Comparison of ENCODE assay signal across 8 cellular contexts in the genomic region with DNA sequence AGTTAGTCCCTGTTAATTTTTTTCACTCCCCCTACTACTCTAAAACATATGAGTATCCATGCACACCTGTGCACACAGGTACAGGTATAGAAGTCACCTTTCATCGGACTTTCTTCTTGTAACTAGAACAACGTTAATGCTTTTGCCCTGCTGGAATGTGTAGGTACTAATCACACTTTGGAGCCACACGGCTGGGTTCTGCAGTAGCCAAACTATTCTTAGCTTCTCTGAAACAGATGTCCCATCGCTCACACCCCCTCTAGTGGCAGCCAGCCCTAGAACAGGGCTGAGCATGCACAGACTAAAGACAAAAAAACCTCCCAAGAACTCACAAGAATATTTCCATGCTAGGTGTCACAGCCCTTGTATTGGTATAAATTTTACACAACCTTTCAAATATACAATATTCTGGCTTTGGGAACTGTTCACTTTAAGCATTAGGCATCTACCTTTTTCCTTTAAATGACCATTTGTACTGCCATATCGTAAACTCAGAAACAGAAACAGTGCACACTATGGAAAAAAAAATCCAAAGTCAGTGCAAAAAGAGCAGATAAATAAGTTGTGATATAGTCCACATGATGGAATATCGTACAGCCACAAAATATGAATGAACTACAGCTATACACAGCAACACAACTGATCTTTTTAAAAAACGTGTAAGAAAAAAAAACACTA.
DNase-seq lines count a peak whose midpoint lies in the region; ATAC-seq and TF ChIP-seq lines count a peak whose summit lies in the region.

No MANE protein-coding gene starts in this region.

- H3K4me3 ChIP-seq in HL-60 (replicated peaks; ENCODE audit: insufficient read depth, low read length) = no peak overlapping the region
- H3K4me3 ChIP-seq in heart left ventricle = no peak overlapping the region
- no peak overlapping the region for H3K4me3 ChIP-seq in retinal pigment epithelial cell (ENCODE audit: low read length)

- WGBS in heart left ventricle, 4 donors = 30 to 38% (median 33%) methylated on average over 7 of the region's 7 CpGs

- H3K9me3 ChIP-seq in heart left ventricle = no peaks in the 10 kb centered on the region

- H3K36me3 Mint-ChIP-seq in activated naive CD8-positive, alpha-beta T cell treated with anti-CD3 and anti-CD28 coated beads, Interleukin-2, amount 10 ng/mL, durations not matched to agents 7 days and 5 days = peaks cover 8% of the 10 kb centered on the region

- TF ChIP-seq POLR2A in heart left ventricle (IDR thresholded peaks at IDR 0.05) = no peak

- no peak overlapping the region for H3K4me3 Mint-ChIP-seq in activated naive CD8-positive, alpha-beta T cell treated with anti-CD3 and anti-CD28 coated beads, Interleukin-2, amount 10 ng/mL, durations not matched to agents 7 days and 5 days

- no peaks in the 10 kb centered on the region for H3K27me3 Mint-ChIP-seq in activated naive CD8-positive, alpha-beta T cell treated with anti-CD3 and anti-CD28 coated beads, Interleukin-2, amount 10 ng/mL, durations not matched to agents 7 days and 5 days

- H3K27me3 ChIP-seq in HL-60 (ENCODE audit: insufficient read depth, poor library complexity, severe bottlenecking) (no peaks in the 10 kb centered on the region), heart left ventricle (no peaks in the 10 kb centered on the region)

- H3K27ac ChIP-seq in HL-60 (replicated peaks) = no peak overlapping the region
- H3K27ac ChIP-seq in heart left ventricle = peak overlapping the region in 7 of 12 donors; percentile 2 to 73 (median 29)

- ATAC-seq in GM21515 (IDR thresholded peaks at IDR 0.05; ENCODE audit: unreplicated experiment) (peak; percentile 86), heart left ventricle (peak; percentile 87 to 93 (median 90))
- ATAC-seq in activated naive CD8-positive, alpha-beta T cell treated with anti-CD3 and anti-CD28 coated beads, Interleukin-2, amount 10 ng/mL, durations not matched to agents 7 days and 5 days (ENCODE audit: low read depth) = peak; percentile 84

- no peaks in the 10 kb centered on the region for H3K36me3 ChIP-seq in heart left ventricle

- no peaks in the 10 kb centered on the region for H3K9me3 Mint-ChIP-seq in activated naive CD8-positive, alpha-beta T cell treated with anti-CD3 and anti-CD28 coated beads, Interleukin-2, amount 10 ng/mL, durations not matched to agents 7 days and 5 days

- peaks cover 0 to 33% (median 6%) of the 10 kb centered on the region in 12 donors for H3K4me1 ChIP-seq in heart left ventricle

- intact Hi-C loops in heart left ventricle (cut with DNase I) = loop anchor here in 8 of 10 donors (1.0 to 10.0 kb wide), 10 partner anchors 46 to 114 kb away; partner anchors contain the start of genes RETREG1 (in 2 of the 8) and ZNF622 (in 1 of the 8)

- H3K4me1 Mint-ChIP-seq in activated naive CD8-positive, alpha-beta T cell treated with anti-CD3 and anti-CD28 coated beads, Interleukin-2, amount 10 ng/mL, durations not matched to agents 7 days and 5 days = peaks cover 16% of the 10 kb centered on the region

- no peak overlapping the region for H3K27ac Mint-ChIP-seq in activated naive CD8-positive, alpha-beta T cell treated with anti-CD3 and anti-CD28 coated beads, Interleukin-2, amount 10 ng/mL, durations not matched to agents 7 days and 5 days

- TF ChIP-seq CTCF in HL-60 (IDR thresholded peaks at IDR 0.05; ENCODE audit: insufficient read depth, low read length) = peak; percentile 71
- peak; percentile 55 to 88 (median 74) for TF ChIP-seq CTCF in heart left ventricle (IDR thresholded peaks at IDR 0.05)
- TF ChIP-seq CTCF in retinal pigment epithelial cell (conservative IDR thresholded peaks at IDR 0.05; ENCODE audit: low read depth, low read length) = peak; percentile 99

- DNase-seq in Daoy (ENCODE audit: low read depth) (peak; percentile 53), HL-60 (ENCODE audit: low read depth in 1 of 2, low spot score in 1 of 2) (peak; percentile 29 to 61), SHP77 (lab: John Stamatoyannopoulos, UW) (peak; percentile 79 to 88), heart left ventricle (peak; percentile 74 to 87 (median 78)), retinal pigment epithelial cell (ENCODE audit: low read depth) (no peak), COLO829 (ENCODE audit: low spot score) (no peak)
- DNase-seq in activated naive CD8-positive, alpha-beta T cell treated with anti-CD3 and anti-CD28 coated beads, Interleukin-2, amount 10 ng/mL, durations not matched to agents 7 days and 5 days = peak; percentile 49

- POLR2A ChIA-PET in activated naive CD8-positive, alpha-beta T cell treated with anti-CD3 and anti-CD28 coated beads, Interleukin-2, amount 10 ng/mL, durations not matched to agents 7 days and 5 days (lab: Charles Lee) = no interaction called here

Comparison
In these comparisons a context has a peak if more than half of its experiments do, and no peak if none do; other contexts are left out.
1. DNase-seq: peak in Daoy (single experiment), HL-60 (2 of 2), SHP77 (2 of 2), activated naive CD8-positive, alpha-beta T cell treated with anti-CD3 and anti-CD28 coated beads, Interleukin-2, amount 10 ng/mL, durations not matched to agents 7 days and 5 days (single experiment) and heart left ventricle (5 of 5); none in retinal pigment epithelial cell (single experiment) and COLO829 (single experiment).
2. Peak in every context shown above with its lines, with median percentiles within 50 percentile points of each other: ATAC-seq and CTCF ChIP-seq.